In the genomic region with DNA sequence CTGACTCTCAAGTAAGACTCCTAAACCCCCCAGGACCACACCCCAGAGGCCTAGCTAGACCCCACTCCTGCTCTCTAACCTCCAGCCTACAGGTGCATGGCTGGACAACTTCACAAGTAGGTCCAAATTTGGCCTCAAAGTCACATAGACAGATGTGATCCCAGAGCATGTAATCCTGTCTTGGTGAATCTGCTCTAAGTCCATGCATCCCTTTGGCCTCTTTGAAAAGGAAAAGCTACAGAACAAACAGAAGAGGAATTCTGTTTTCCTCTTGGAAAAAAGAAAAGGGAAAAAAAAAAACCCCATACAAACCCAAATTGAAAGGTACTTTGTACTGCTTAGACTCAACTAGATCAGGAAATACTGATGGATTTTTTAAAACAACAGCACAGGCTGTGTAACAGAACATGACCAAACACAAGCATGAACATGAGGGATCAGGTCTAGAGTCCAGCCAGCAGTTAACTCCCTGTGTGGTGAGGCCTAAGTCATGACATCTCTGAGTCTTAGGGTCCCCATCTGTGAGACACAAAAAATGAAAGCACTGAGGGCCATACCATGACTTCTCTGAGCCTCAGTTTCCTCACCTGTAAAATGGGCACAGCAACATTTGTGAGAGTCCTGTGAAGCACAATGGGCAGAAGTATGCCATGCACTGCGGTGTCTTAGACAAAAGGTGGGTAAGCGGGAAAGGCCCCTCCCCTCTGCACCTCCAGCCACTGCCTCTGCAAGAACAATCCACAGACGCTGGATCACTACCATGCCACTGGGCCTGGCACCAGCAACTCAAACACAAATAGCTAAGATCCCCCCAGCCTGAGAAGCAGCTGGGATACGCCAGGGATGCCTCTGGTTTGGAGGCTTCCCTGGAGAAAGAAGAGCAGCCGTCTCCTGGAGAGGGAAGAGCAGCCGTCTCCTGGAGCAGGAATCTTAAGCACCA, we compare ENCODE assay signal across 11 cellular contexts. TPM values are rescaled to one million over a fixed set of nuclear protein-coding genes. Genes with fewer than 3 reads are reported as not detected.
A peak's percentile ranks its signal among the peaks of the same experiment; 100 is the strongest.
DNase-seq lines count a peak whose midpoint lies in the region; ATAC-seq and TF ChIP-seq lines count a peak whose summit lies in the region.
"Had no signal": no experiment of that assay in that cellular context is flagged by ENCODE, and none has a peak within 500 bp of the region (broad histone marks: within the 10 kb centered on the region; RNA-seq: fewer than 3 reads in every experiment).

No MANE protein-coding gene starts in this region.

- WGBS in thyroid gland, 2 donors = 91 to 94% methylated on average over 6 of the region's 6 CpGs

- H3K4me3 ChIP-seq in epithelial cell of proximal tubule (ENCODE audit: low read depth, low read length) = peak overlapping the region; percentile 36
- H3K4me3 ChIP-seq in naive thymus-derived CD4-positive, alpha-beta T cell (ENCODE audit: low read length) = no peak overlapping the region
- H3K4me3 ChIP-seq in thyroid gland (replicated peaks in 1 of 3) = no peak overlapping the region

- H3K36me3 Mint-ChIP-seq in naive thymus-derived CD4-positive, alpha-beta T cell = peaks cover 0 to 12% (median 6%) of the 10 kb centered on the region in 5 donors
- no peaks in the 10 kb centered on the region for H3K36me3 Mint-ChIP-seq in natural killer cell treated with Interleukin-12 subunit alpha and Interleukin-12 subunit beta and Interleukin-15 and Interleukin-18, amount 100 ng/mL, for 72 hours
- H3K36me3 Mint-ChIP-seq: activated naive CD4-positive, alpha-beta T cell treated with anti-CD3 and anti-CD28 coated beads, Interleukin-2, amount 50 U/mL, for 72 hours had no signal

- peaks cover 0 to 18% of the 10 kb centered on the region in 2 donors for H3K4me1 ChIP-seq in naive thymus-derived CD4-positive, alpha-beta T cell (ENCODE audit: control insufficient read depth in 2 of 2, insufficient read depth in 2 of 2, low read length in 2 of 2)
- H3K4me1 ChIP-seq in thyroid gland = peaks cover 41 to 48% of the 10 kb centered on the region in 2 donors

- TF ChIP-seq POLR2A in thyroid gland (IDR thresholded peaks at IDR 0.05) = no peak

- DNase-seq in DMS53 treated with DMSO at 0.1 percent for 48 hours (lab: John Stamatoyannopoulos, UW; ENCODE audit: unreplicated experiment) = peak; percentile 51
- DNase-seq in DMS53 (lab: John Stamatoyannopoulos, UW) = no peak
- DNase-seq in epithelial cell of proximal tubule (ENCODE audit: low read depth) = no peak
- DNase-seq in naive thymus-derived CD4-positive, alpha-beta T cell = peak in 1 of 9 donors; percentile 4
- no peak for DNase-seq in thyroid gland
- DNase-seq in natural killer cell treated with Interleukin-12 subunit alpha and Interleukin-12 subunit beta and Interleukin-15 and Interleukin-18, amount 100 ng/mL, for 72 hours (ENCODE audit: low spot score) = no peak
- DNase-seq in KBM-7 = no peak
- DNase-seq: NCI-H510A had no signal

- H3K4me3 Mint-ChIP-seq in naive thymus-derived CD4-positive, alpha-beta T cell = peak overlapping the region in 1 of 10 donors; percentile 10
- no peak overlapping the region for H3K4me3 Mint-ChIP-seq in natural killer cell treated with Interleukin-12 subunit alpha and Interleukin-12 subunit beta and Interleukin-15 and Interleukin-18, amount 100 ng/mL, for 72 hours

- TF ChIP-seq CTCF in epithelial cell of proximal tubule (conservative IDR thresholded peaks at IDR 0.05; ENCODE audit: low read depth, low read length) (no peak), thyroid gland (IDR thresholded peaks at IDR 0.05) (no peak)

- peaks cover 0 to 1% (median 0%) of the 10 kb centered on the region in 11 donors for H3K9me3 Mint-ChIP-seq in naive thymus-derived CD4-positive, alpha-beta T cell
- no peaks in the 10 kb centered on the region for H3K9me3 Mint-ChIP-seq in natural killer cell treated with Interleukin-12 subunit alpha and Interleukin-12 subunit beta and Interleukin-15 and Interleukin-18, amount 100 ng/mL, for 72 hours
- H3K9me3 Mint-ChIP-seq: activated naive CD4-positive, alpha-beta T cell treated with anti-CD3 and anti-CD28 coated beads, Interleukin-2, amount 50 U/mL, for 72 hours had no signal

- H3K9me3 ChIP-seq in naive thymus-derived CD4-positive, alpha-beta T cell (ENCODE audit: control insufficient read depth in 2 of 3, low read length in 3 of 3) = no peaks in the 10 kb centered on the region
- H3K9me3 ChIP-seq in thyroid gland = no peaks in the 10 kb centered on the region

- no peaks in the 10 kb centered on the region for H3K27me3 Mint-ChIP-seq in naive thymus-derived CD4-positive, alpha-beta T cell
- no peaks in the 10 kb centered on the region for H3K27me3 Mint-ChIP-seq in natural killer cell treated with Interleukin-12 subunit alpha and Interleukin-12 subunit beta and Interleukin-15 and Interleukin-18, amount 100 ng/mL, for 72 hours

- peaks cover 15 to 73% (median 59%) of the 10 kb centered on the region in 7 donors for H3K4me1 Mint-ChIP-seq in naive thymus-derived CD4-positive, alpha-beta T cell
- H3K4me1 Mint-ChIP-seq in natural killer cell treated with Interleukin-12 subunit alpha and Interleukin-12 subunit beta and Interleukin-15 and Interleukin-18, amount 100 ng/mL, for 72 hours (ENCODE audit: low read depth in 2 of 2) = peaks cover 0 to 7% of the 10 kb centered on the region in 2 donors

- H3K27ac Mint-ChIP-seq in naive thymus-derived CD4-positive, alpha-beta T cell = peak overlapping the region in 7 of 9 donors; percentile 48 to 90 (median 73)
- peak overlapping the region in 1 of 2 donors; percentile 37 for H3K27ac Mint-ChIP-seq in natural killer cell treated with Interleukin-12 subunit alpha and Interleukin-12 subunit beta and Interleukin-15 and Interleukin-18, amount 100 ng/mL, for 72 hours

- peaks cover 0 to 6% (median 0%) of the 10 kb centered on the region in 3 experiments for H3K36me3 ChIP-seq in naive thymus-derived CD4-positive, alpha-beta T cell (ENCODE audit: control insufficient read depth in 2 of 3, insufficient read depth in 3 of 3, low read length in 3 of 3)
- H3K36me3 ChIP-seq in thyroid gland = no peaks in the 10 kb centered on the region

- no peaks in the 10 kb centered on the region for H3K27me3 ChIP-seq in naive thymus-derived CD4-positive, alpha-beta T cell (ENCODE audit: control insufficient read depth in 2 of 2, insufficient read depth in 2 of 2, low read length in 2 of 2)
- H3K27me3 ChIP-seq in thyroid gland = no peaks in the 10 kb centered on the region

- POLR2A ChIA-PET in naive thymus-derived CD4-positive, alpha-beta T cell (lab: Charles Lee) = interaction anchor here (0.5 to 0.9 kb wide), 3 partner anchors 72 to 1323 kb away, joined by 3 read pairs; no protein-coding TSS in a partner anchor

- no peak for ATAC-seq in naive thymus-derived CD4-positive, alpha-beta T cell
- no peak for ATAC-seq in natural killer cell treated with Interleukin-12 subunit alpha and Interleukin-12 subunit beta and Interleukin-15 and Interleukin-18, amount 100 ng/mL, for 72 hours
- ATAC-seq in HG02884 (IDR thresholded peaks at IDR 0.05; ENCODE audit: unreplicated experiment) = no peak

- in situ Hi-C loops in KBM-7 (cut with MboI; ENCODE audit: low pct_unique_long_range_greater_than_20kb, low sequenced_read_pairs) = no loop called here

- CTCF ChIA-PET in naive thymus-derived CD4-positive, alpha-beta T cell (lab: Charles Lee) = no interaction called here

- H3K27ac ChIP-seq in naive thymus-derived CD4-positive, alpha-beta T cell (ENCODE audit: low read depth, low read length) = no peak overlapping the region
- peak overlapping the region; percentile 74 to 83 (median 79) for H3K27ac ChIP-seq in thyroid gland
- H3K27ac ChIP-seq: 22Rv1 had no signal

- intact Hi-C loops in naive thymus-derived CD4-positive, alpha-beta T cell (cut with micrococcal nuclease) = no loop called here
- intact Hi-C loops in thyroid gland (cut with DNase I) = no loop called here

RNA-seq across cellular contexts. Expression of gene PITPNM2, which starts 9.9 kb away (rescaled TPM):
- total RNA-seq in epithelial cell of proximal tubule (4.1 and 4.6 TPM in 2 replicates), thyroid gland (10 to 100 TPM in 2 of 4 donors, 1 to 10 TPM in 2; 4.1 to 22.4 (median 9.3) TPM)
- total RNA-seq in naive thymus-derived CD4-positive, alpha-beta T cell = 10 to 100 TPM; 22.2 to 65.3 (median 56.6) TPM
- 1 to 10 TPM; 2.9 to 9.2 TPM for polyA plus RNA-seq in naive thymus-derived CD4-positive, alpha-beta T cell
- total RNA-seq in natural killer cell treated with Interleukin-12 subunit alpha and Interleukin-12 subunit beta and Interleukin-15 and Interleukin-18, amount 100 ng/mL, for 72 hours = 1 to 10 TPM; 2.0 to 3.1 TPM
